8 cellular contexts compared by ENCODE assay signal in the genomic region with DNA sequence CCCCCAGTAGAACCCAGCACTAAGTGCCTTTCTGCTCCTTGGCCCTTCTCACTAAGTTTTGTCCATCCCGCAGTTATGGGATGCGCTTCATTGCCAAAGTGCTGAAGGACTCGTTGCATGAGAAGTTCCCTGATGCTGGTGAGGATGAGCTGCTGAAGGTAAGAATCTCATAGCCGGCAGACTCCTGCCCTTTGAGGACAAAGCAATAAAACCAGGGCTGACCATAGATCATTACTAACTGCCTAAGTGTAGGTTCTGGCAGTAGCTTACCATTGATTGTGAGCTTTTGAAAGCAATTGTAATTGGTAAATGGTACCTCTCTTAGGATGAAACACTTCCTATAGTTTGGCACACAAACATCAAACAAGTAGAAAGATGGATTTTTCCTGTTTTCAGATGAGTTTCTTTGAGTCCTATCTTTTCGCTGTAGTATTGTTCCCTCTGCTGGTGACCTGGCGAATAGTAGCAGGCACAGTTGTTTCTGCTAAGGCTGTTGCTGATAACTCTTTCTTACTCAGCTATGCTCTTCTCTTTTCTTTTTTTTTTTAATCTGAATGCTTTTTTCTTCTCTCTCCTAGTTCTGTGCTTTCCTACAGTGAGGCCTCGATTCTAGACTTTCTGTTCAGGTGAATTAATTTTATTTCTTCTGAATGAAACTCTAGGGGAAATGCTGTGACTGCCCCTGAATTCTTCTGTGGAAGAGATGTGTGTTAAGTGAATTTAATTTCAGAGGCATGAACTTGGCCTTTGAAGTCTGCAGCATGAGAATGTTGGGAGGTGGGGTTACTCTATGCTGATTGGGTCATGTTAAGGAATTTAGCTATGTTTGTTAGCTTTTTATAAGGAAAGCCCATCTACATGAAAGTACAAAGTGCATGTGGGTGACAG. TPM values are rescaled to one million over a fixed set of nuclear protein-coding genes. Genes with fewer than 3 reads are reported as not detected.
DNase-seq lines count a peak whose midpoint lies in the region; ATAC-seq lines count a peak whose summit lies in the region.

No MANE protein-coding gene starts in this region.

- peak; percentile 1 for DNase-seq in DMS 273 treated with DMSO at 0.1 percent for 48 hours (lab: John Stamatoyannopoulos, UW)
- DNase-seq in Jurkat, Clone E6-1 (ENCODE audit: low read depth, low spot score): peak; percentile 57
- DNase-seq in T follicular helper cell (ENCODE audit: low read depth): peak; percentile 36
- DNase-seq in brain pericyte (ENCODE audit: low read depth, low spot score): peak; percentile 29
- DNase-seq in iPS-NIHi11 (ENCODE audit: low spot score): peak; percentile 18
- DNase-seq in stimulated activated CD4-positive, alpha-beta T cell treated with anti-CD3 and anti-CD28 coated beads, Interleukin-12 subunit alpha, Interleukin-12 subunit beta, amount 100 ng/mL, for 48 hours (ENCODE audit: low read depth in 2 of 3, low spot score in 1 of 3): peak in 2 of 3 donors; percentile 21 to 43
- DNase-seq in amniotic stem cell (lab: John Stamatoyannopoulos, UW): no peak

- ATAC-seq in GM19351 (IDR thresholded peaks at IDR 0.05; ENCODE audit: unreplicated experiment): no peak

- H3K4me3 ChIP-seq in Jurkat, Clone E6-1 (ENCODE audit: low read length): no peak overlapping the region

RNA-seq across cellular contexts. Expression of gene CRTC3, which starts 47.4 kb away (rescaled TPM):
- polyA plus RNA-seq in Jurkat, Clone E6-1 (2012; ENCODE audit: insufficient read depth, insufficient read length): 17.8 TPM
